In the genomic region with DNA sequence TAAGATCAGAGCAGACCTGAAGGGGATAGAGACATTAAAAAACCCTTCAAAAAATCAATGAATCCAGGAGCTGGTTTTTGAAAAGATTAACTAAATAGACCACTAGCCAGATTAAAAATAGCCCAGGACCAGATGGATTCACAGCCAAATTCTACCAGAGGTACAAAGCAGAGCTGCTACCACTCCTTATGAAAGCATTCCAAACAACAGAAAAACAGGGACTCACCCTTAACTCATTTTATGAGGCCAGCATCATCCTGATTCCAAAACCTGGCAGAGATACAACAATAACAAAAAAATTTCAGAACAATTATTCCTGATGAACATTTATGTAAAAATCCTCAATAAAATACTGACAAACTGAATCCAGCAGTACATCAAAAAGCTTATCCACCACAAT, we compare ENCODE assay signal across 10 cellular contexts. TPM values are rescaled to one million over a fixed set of nuclear protein-coding genes. Genes with fewer than 3 reads are reported as not detected.
"Had no signal": no experiment of that assay in that cellular context is flagged by ENCODE, and none has a peak within 500 bp of the region (broad histone marks: within the 10 kb centered on the region; RNA-seq: fewer than 3 reads in every experiment).

No MANE protein-coding gene starts in this region.

RNA-seq across cellular contexts. Expression of a gene that starts 19.2 kb away (rescaled TPM):
- total RNA-seq: OCI-LY7, PC-9, Right ventricle myocardium inferior, RPMI7951, SJCRH30, SJSA1, SK-MEL-5, T-cell had no signal
- polyA plus RNA-seq: SK-N-SH had no signal

RNA-seq across cellular contexts. Expression of a gene that starts 33.4 kb away (rescaled TPM):
- total RNA-seq: OCI-LY7, Right ventricle myocardium inferior, Right ventricle myocardium superior, RPMI7951, SJCRH30, SJSA1, SK-MEL-5, T-cell had no signal
- polyA plus RNA-seq: SK-N-SH had no signal
